ENCODE assay signal across 8 cellular contexts in genomic region chr16:87945351-87946042, GRCh38. TPM values are rescaled to one million over a fixed set of nuclear protein-coding genes. Genes with fewer than 3 reads are reported as not detected.
DNase-seq lines count a peak whose midpoint lies in the region; ATAC-seq and TF ChIP-seq lines count a peak whose summit lies in the region.

No MANE protein-coding gene starts in this region.

- H3K4me1 ChIP-seq in cardiac muscle cell (ENCODE audit: low read depth) = no peaks in the 10 kb centered on the region

- intact Hi-C loops in posterior cingulate gyrus (cut with DNase I) = no loop called here

- H3K27me3 Mint-ChIP-seq in activated naive CD8-positive, alpha-beta T cell treated with anti-CD3 and anti-CD28 coated beads, Interleukin-2, amount 50 U/mL, for 24 hours = no peaks in the 10 kb centered on the region

- H3K36me3 ChIP-seq in cardiac muscle cell = no peaks in the 10 kb centered on the region

- no peaks in the 10 kb centered on the region for H3K9me3 Mint-ChIP-seq in activated naive CD8-positive, alpha-beta T cell treated with anti-CD3 and anti-CD28 coated beads, Interleukin-2, amount 50 U/mL, for 24 hours

- DNase-seq in AG20443 (ENCODE audit: low spot score) (peak; percentile 40), NCI-H1092 treated with DMSO at 0.1 percent for 48 hours (lab: John Stamatoyannopoulos, UW) (peak; percentile 90), cardiac muscle cell (ENCODE audit: low read depth in 1 of 2, low spot score in 1 of 2) (peak; percentile 42 to 84), posterior cingulate gyrus (peak; percentile 64 to 97 (median 82))
- DNase-seq in activated naive CD8-positive, alpha-beta T cell treated with anti-CD3 and anti-CD28 coated beads, Interleukin-2, amount 50 U/mL, for 24 hours = no peak

- no peak overlapping the region for H3K27ac Mint-ChIP-seq in activated naive CD8-positive, alpha-beta T cell treated with anti-CD3 and anti-CD28 coated beads, Interleukin-2, amount 50 U/mL, for 24 hours

- peak overlapping the region; percentile 48 for H3K4me3 Mint-ChIP-seq in activated naive CD8-positive, alpha-beta T cell treated with anti-CD3 and anti-CD28 coated beads, Interleukin-2, amount 50 U/mL, for 24 hours

- no peak for TF ChIP-seq CTCF in cardiac muscle cell (IDR thresholded peaks at IDR 0.05; ENCODE audit: low read depth, low read length)

- H3K27ac ChIP-seq in cardiac muscle cell = no peak overlapping the region

- no peak overlapping the region for H3K4me3 ChIP-seq in cardiac muscle cell

- no peaks in the 10 kb centered on the region for H3K9me3 ChIP-seq in cardiac muscle cell (ENCODE audit: low read depth)

- H3K4me1 Mint-ChIP-seq in activated naive CD8-positive, alpha-beta T cell treated with anti-CD3 and anti-CD28 coated beads, Interleukin-2, amount 50 U/mL, for 24 hours = peaks cover 22% of the 10 kb centered on the region

- ATAC-seq in activated naive CD8-positive, alpha-beta T cell treated with anti-CD3 and anti-CD28 coated beads, Interleukin-2, amount 50 U/mL, for 24 hours = peak; percentile 58
- ATAC-seq in HG03039 (IDR thresholded peaks at IDR 0.05; ENCODE audit: unreplicated experiment) (no peak), HG02885 (IDR thresholded peaks at IDR 0.05; ENCODE audit: poor library complexity, unreplicated experiment) (no peak), GM18868 (IDR thresholded peaks at IDR 0.05; ENCODE audit: unreplicated experiment) (no peak)

- H3K36me3 Mint-ChIP-seq in activated naive CD8-positive, alpha-beta T cell treated with anti-CD3 and anti-CD28 coated beads, Interleukin-2, amount 50 U/mL, for 24 hours (ENCODE audit: low read depth) = no peaks in the 10 kb centered on the region

- no peaks in the 10 kb centered on the region for H3K27me3 ChIP-seq in cardiac muscle cell

RNA-seq across cellular contexts. Expression of gene BANP, which starts 5.7 kb away (rescaled TPM):
- 24.6 and 26.7 TPM in 2 replicates for total RNA-seq in cardiac muscle cell
- polyA plus RNA-seq in cardiac muscle cell = 25.3 and 27.9 TPM in 2 replicates

RNA-seq across cellular contexts. Expression of gene CA5A, which starts 9.2 kb away (rescaled TPM):
- not detected in 2 replicates for total RNA-seq in cardiac muscle cell
- polyA plus RNA-seq in cardiac muscle cell = not detected in 2 replicates
